In genomic region chr7:220151-220841, GRCh38 we compare ENCODE assay signal across 11 cellular contexts. TPM values are rescaled to one million over a fixed set of nuclear protein-coding genes. Genes with fewer than 3 reads are reported as not detected.
DNase-seq lines count a peak whose midpoint lies in the region; ATAC-seq and TF ChIP-seq lines count a peak whose summit lies in the region.
"Had no signal": no experiment of that assay in that cellular context is flagged by ENCODE, and none has a peak within 500 bp of the region (broad histone marks: within the 10 kb centered on the region; RNA-seq: fewer than 3 reads in every experiment).

No MANE protein-coding gene starts in this region.

- no peak overlapping the region for H3K14ac ChIP-seq in IMR-90 (replicated peaks; ENCODE audit: low read depth, low read length)

- H3K79me1 ChIP-seq in IMR-90 (ENCODE audit: low read depth in 1 of 2, low read length in 2 of 2) (peaks cover 13 to 45% of the 10 kb centered on the region in 2 experiments), mesendoderm (ENCODE audit: low read length) (peaks cover 2% of the 10 kb centered on the region)

- H2BK15ac ChIP-seq in IMR-90 (ENCODE audit: low read depth, low read length) (no peak overlapping the region), mesendoderm (replicated peaks; ENCODE audit: low read depth) (no peak overlapping the region)

- H3K4me3 ChIP-seq in BJ (ENCODE audit: low read depth, low read length) (no peak overlapping the region), IMR-90 (ENCODE audit: insufficient read depth, low read depth, low read length) (no peak overlapping the region), dorsolateral prefrontal cortex (no peak overlapping the region), mesendoderm (ENCODE audit: low read length) (no peak overlapping the region), esophagus squamous epithelium (no peak overlapping the region)

- H3K27me3 ChIP-seq in BJ (ENCODE audit: control insufficient read depth, insufficient read depth, low read length) (no peaks in the 10 kb centered on the region), IMR-90 (ENCODE audit: control insufficient read depth, insufficient read depth, low read length) (no peaks in the 10 kb centered on the region), dorsolateral prefrontal cortex (no peaks in the 10 kb centered on the region), mesendoderm (ENCODE audit: insufficient read depth, low read length, poor library complexity) (no peaks in the 10 kb centered on the region), esophagus squamous epithelium (no peaks in the 10 kb centered on the region)

- no peak overlapping the region; the same call in none of the 2 replicates for H4K91ac ChIP-seq in IMR-90 (ENCODE audit: insufficient read depth, low read depth, low read length)

- CTCF ChIA-PET in BJ (lab: Yijun Ruan, JAX), result interaction anchor here (0.9 to 1.1 kb wide), 2 partner anchors 9 to 10 kb away, joined by 3 to 4 read pairs; no protein-coding TSS in a partner anchor
- CTCF ChIA-PET in IMR-90 (lab: Yijun Ruan, JAX), result no interaction called here

- peak overlapping the region; percentile 3 for H2AK9ac ChIP-seq in IMR-90 (replicated peaks; ENCODE audit: low read depth, low read length, poor library complexity)

- DNase-seq in BJ (ENCODE audit: low read depth), result no peak
- no peak for DNase-seq in IMR-90
- DNase-seq in dorsolateral prefrontal cortex, result no peak
- peak; percentile 89 for DNase-seq in mesendoderm
- DNase-seq in activated CD4-positive, alpha-beta T cell treated with anti-CD3 and anti-CD28 coated beads for 4 hours, result no peak
- DNase-seq in esophagus squamous epithelium (lab: John Stamatoyannopoulos, UW), result no peak
- no peak for DNase-seq in NCI-H2107 (lab: John Stamatoyannopoulos, UW)
- no peak for DNase-seq in NCI-H1436 treated with DMSO at 0.1 percent for 48 hours (lab: John Stamatoyannopoulos, UW)
- DNase-seq: CD8-positive, alpha-beta T cell; MM.1S had no signal

- no peak for TF ChIP-seq RAD21 in IMR-90 (IDR thresholded peaks at IDR 0.05; ENCODE audit: low read length)

- H3K36me3 ChIP-seq in BJ (ENCODE audit: control insufficient read depth, insufficient read depth, low read length) (peaks cover 26% of the 10 kb centered on the region), IMR-90 (ENCODE audit: control insufficient read depth, insufficient read depth, low read length) (peaks cover 50% of the 10 kb centered on the region), mesendoderm (ENCODE audit: control insufficient read depth, insufficient read depth, low read length) (no peaks in the 10 kb centered on the region), esophagus squamous epithelium (peaks cover 0 to 39% (median 0%) of the 10 kb centered on the region in 3 donors)

- intact Hi-C loops in IMR-90 (cut with micrococcal nuclease), result no loop called here
- intact Hi-C loops in dorsolateral prefrontal cortex (cut with DNase I), result no loop called here
- intact Hi-C loops in esophagus squamous epithelium (cut with DNase I), result no loop called here

- no peak overlapping the region for H2BK20ac ChIP-seq in IMR-90 (ENCODE audit: low read depth, low read length)

- H3K9ac ChIP-seq in IMR-90 (ENCODE audit: low read depth, low read length) (no peak overlapping the region), mesendoderm (ENCODE audit: low read length) (no peak overlapping the region)
- H3K9ac ChIP-seq: parathyroid adenoma had no signal

- in situ Hi-C loops in IMR-90 (cut with MboI; ENCODE audit: low sequenced_read_pairs), result no loop called here

- H4K5ac ChIP-seq in IMR-90 (ENCODE audit: low read depth, low read length) (no peak overlapping the region), mesendoderm (ENCODE audit: low read length) (no peak overlapping the region)

- H2AK5ac ChIP-seq in IMR-90 (ENCODE audit: low read depth, low read length) (peak overlapping the region; percentile 59; the same call in 1 of the 2 replicates), mesendoderm (ENCODE audit: low read length) (no peak overlapping the region)

- H3K23ac ChIP-seq in IMR-90 (ENCODE audit: low read depth, low read length), result no peak overlapping the region
- no peak overlapping the region for H3K23ac ChIP-seq in mesendoderm (ENCODE audit: low read length)

- no peaks in the 10 kb centered on the region for H3K79me2 ChIP-seq in mesendoderm (ENCODE audit: control insufficient read depth, insufficient read depth, low read length)
- H3K79me2 ChIP-seq: parathyroid adenoma had no signal

- H2BK5ac ChIP-seq in IMR-90 (ENCODE audit: low read depth, low read length, poor library complexity, severe bottlenecking), result peak overlapping the region; percentile 46
- H2BK5ac ChIP-seq in mesendoderm (ENCODE audit: low read length), result no peak overlapping the region

- H3K56ac ChIP-seq in IMR-90 (ENCODE audit: extremely low read depth, insufficient read depth, low read length), result no peak overlapping the region
- peak overlapping the region; percentile 73 for H3K56ac ChIP-seq in mesendoderm (ENCODE audit: low read length)

- H3K4me2 ChIP-seq in IMR-90 (ENCODE audit: low read depth, low read length) (no peak overlapping the region), mesendoderm (ENCODE audit: low read length) (no peak overlapping the region)

- 0% methylated on average over 1 of the region's 28 CpGs; no CpG with 5 or more reads in 1 of the 2 experiments for WGBS in IMR-90 (ENCODE audit: extremely low coverage in 2 of 2, insufficient read length in 1 of 2), 2 experiments
- no CpG with 5 or more reads among the region's 28 CpGs for WGBS in mesendoderm (ENCODE audit: extremely low coverage, insufficient coverage, low lambda C conversion rate)
- 64 to 67% methylated on average over 10 to 12 of the region's 28 CpGs for WGBS in esophagus squamous epithelium, 2 donors

- H3K27ac ChIP-seq in IMR-90 (ENCODE audit: insufficient read depth, low read length), result 0 out of 2 replicates have a peak overlapping the region, but pooled peaks have one; percentile 43
- peak overlapping the region in 49 of 59 donors; percentile 0 to 87 (median 69) for H3K27ac ChIP-seq in dorsolateral prefrontal cortex
- no peak overlapping the region for H3K27ac ChIP-seq in mesendoderm (ENCODE audit: low read depth, low read length)
- peak overlapping the region in 2 of 4 donors; percentile 46 to 62 for H3K27ac ChIP-seq in esophagus squamous epithelium
- H3K27ac ChIP-seq: parathyroid adenoma had no signal

- H2BK120ac ChIP-seq in IMR-90 (ENCODE audit: low read depth, low read length) (peak overlapping the region; percentile 23; the same call in 1 of the 2 replicates), mesendoderm (ENCODE audit: low read depth, low read length) (no peak overlapping the region)

- POLR2A ChIA-PET in BJ (lab: Charles Lee), result no interaction called here
- POLR2A ChIA-PET in IMR-90 (lab: Charles Lee; ENCODE audit: unreplicated experiment), result no interaction called here

- H4K8ac ChIP-seq in IMR-90 (ENCODE audit: low read depth in 2 of 2, low read length in 2 of 2) (no peak overlapping the region; a peak in 1 of 4 replicates), mesendoderm (ENCODE audit: low read depth, low read length) (no peak overlapping the region)

- no peaks in the 10 kb centered on the region for H3K9me3 ChIP-seq in IMR-90 (ENCODE audit: control insufficient read depth, insufficient read depth, low read length)
- H3K9me3 ChIP-seq in esophagus squamous epithelium, result no peaks in the 10 kb centered on the region

- H3K4ac ChIP-seq in IMR-90 (ENCODE audit: low read depth, low read length) (peak overlapping the region; percentile 29), mesendoderm (ENCODE audit: low read depth, low read length) (no peak overlapping the region)

- dilution Hi-C loops in IMR-90 (cut with HindIII; ENCODE audit: low sequenced_read_pairs, unreplicated experiment), result no loop called here

- peaks cover 35% of the 10 kb centered on the region for H4K20me1 ChIP-seq in IMR-90 (ENCODE audit: insufficient read depth, low read length)

- H3K18ac ChIP-seq in IMR-90 (ENCODE audit: low read depth, low read length) (no peak overlapping the region; the same call in 1 of the 2 replicates), mesendoderm (ENCODE audit: low read length) (no peak overlapping the region)

- no TSS peak for BruUV-seq in IMR-90 (replicated peaks; lab: Mats Ljungman, UMichigan)

- H3K9me1 ChIP-seq in IMR-90 (ENCODE audit: insufficient read depth, low read length), result peaks cover 16% of the 10 kb centered on the region

- no peak for ATAC-seq in IMR-90 (ENCODE audit: low read depth)
- ATAC-seq: CD8-positive, alpha-beta T cell had no signal

- TF ChIP-seq POLR2A in IMR-90 (IDR thresholded peaks at IDR 0.05; ENCODE audit: low read depth, low read length), result no peak
- no peak for TF ChIP-seq POLR2A in esophagus squamous epithelium (IDR thresholded peaks at IDR 0.05)

- H2AFZ ChIP-seq in IMR-90 (replicated peaks; ENCODE audit: low read length, poor library complexity), result peak overlapping the region; percentile 13
- H2AFZ ChIP-seq: parathyroid adenoma had no signal

- TF ChIP-seq CTCF in BJ (IDR thresholded peaks at IDR 0.05; ENCODE audit: insufficient read depth, low read depth, low read length) (peak; percentile 46), IMR-90 (conservative IDR thresholded peaks at IDR 0.05; ENCODE audit: low read depth, low read length) (0 out of 2 replicates have a peak, but pooled peaks have one; percentile 16), dorsolateral prefrontal cortex (IDR thresholded peaks at IDR 0.05 in 54 of 56, conservative IDR thresholded peaks at IDR 0.05 in 2 of 56; ENCODE audit: low read depth in 1 of 56, partially characterized antibody in 56 of 56) (no peak), esophagus squamous epithelium (IDR thresholded peaks at IDR 0.05) (no peak)

- H3K4me1 ChIP-seq in IMR-90 (ENCODE audit: control insufficient read depth, insufficient read depth, low read length) (peaks cover 13% of the 10 kb centered on the region), mesendoderm (ENCODE audit: control insufficient read depth, low read depth, low read length) (no peaks in the 10 kb centered on the region), esophagus squamous epithelium (peaks cover 0 to 51% (median 8%) of the 10 kb centered on the region in 3 donors)
- H3K4me1 ChIP-seq: parathyroid adenoma had no signal

RNA-seq across cellular contexts. Expression of gene FAM20C, which starts 27.9 kb away (rescaled TPM):
- polyA plus RNA-seq in BJ (2011; rRNA removed) (22.8 and 32.5 TPM in 2 replicates), IMR-90 (2012; rRNA removed) (36.6 and 38.2 TPM in 2 replicates)
- 20.8 and 22.9 TPM in 2 replicates for polyA minus RNA-seq in BJ (2011; rRNA and poly(A)+ RNA removed)
- total RNA-seq in IMR-90 (2012; rRNA removed) (7.7 and 8.9 TPM in 2 replicates), dorsolateral prefrontal cortex (100 to 1,000 TPM in 6 of 120 experiments, 10 to 100 TPM in 114; 27.8 to 127 (median 45.4) TPM), esophagus squamous epithelium (10 to 100 TPM in 3 of 4 donors, 1 to 10 TPM in 1; 8.5 to 16.0 (median 13.7) TPM)
- polyA plus RNA-seq in IMR-90 (2012; cell fraction: cytosol; rRNA removed), result 36.5 and 56.4 TPM in 2 replicates
- 38.9 and 55.0 TPM in 2 replicates for polyA plus RNA-seq in IMR-90 (2012; cell fraction: nucleus; rRNA removed; ENCODE audit: low replicate concordance)
- polyA plus RNA-seq in mesendoderm (2013, experiment 1 of 2), result 14.5 TPM
- polyA plus RNA-seq in mesendoderm (2013, experiment 2 of 2), result 15.4 TPM

Comparison
In these comparisons a context has a peak if more than half of its experiments do, and no peak if none do; other contexts are left out.
1. CTCF ChIP-seq: peak in BJ (single experiment) and IMR-90 (single experiment); none in dorsolateral prefrontal cortex (0 of 56) and esophagus squamous epithelium (0 of 6).